ENCODE assay signal across 8 cellular contexts in genomic region chr2:54572636-54573531, GRCh38.
A peak's percentile ranks its signal among the peaks of the same experiment; 100 is the strongest.
DNase-seq lines count a peak whose midpoint lies in the region; ATAC-seq, FAIRE-seq and TF ChIP-seq lines count a peak whose summit lies in the region.

No MANE protein-coding gene starts in this region.

- POLR2A ChIA-PET in HEK293 (lab: Yijun Ruan, JAX): interaction anchor here (1.4 to 3.9 kb wide), 2 partner anchors 9 to 14 kb away, joined by 11 to 48 read pairs; no protein-coding TSS in a partner anchor

- TF ChIP-seq CTCF in HEK293 (tag by site-specific recombination; IDR thresholded peaks at IDR 0.05) (no peak), esophagus muscularis mucosa (IDR thresholded peaks at IDR 0.05) (no peak), sigmoid colon (IDR thresholded peaks at IDR 0.05) (no peak), D721Med (IDR thresholded peaks at IDR 0.05; ENCODE audit: insufficient read depth, missing control alignments) (no peak)

- H3K4me3 ChIP-seq in HEK293 (ENCODE audit: low read depth, low read length) (peak overlapping the region; percentile 3; the same call in 1 of the 2 replicates), esophagus muscularis mucosa (no peak overlapping the region), sigmoid colon (no peak overlapping the region)

- CTCF ChIA-PET in HEK293 (lab: Yijun Ruan, JAX): interaction anchor here (0.7 to 0.9 kb wide), 3 partner anchors 9 to 86 kb away, joined by 3 to 4 read pairs (median 3); no protein-coding TSS in a partner anchor

- no peaks in the 10 kb centered on the region for H3K36me3 ChIP-seq in HEK293 (ENCODE audit: control insufficient read depth in 2 of 2, insufficient read depth in 1 of 2, low read length in 2 of 2)
- peaks cover 0 to 3% (median 0%) of the 10 kb centered on the region in 4 donors for H3K36me3 ChIP-seq in esophagus muscularis mucosa
- H3K36me3 ChIP-seq in sigmoid colon: no peaks in the 10 kb centered on the region

- H3K27ac ChIP-seq in HEK293 (ENCODE audit: extremely low read depth, low read depth, low read length): peak overlapping the region; percentile 98
- H3K27ac ChIP-seq in esophagus muscularis mucosa (replicated peaks in 1 of 4): peak overlapping the region; percentile 19 to 61 (median 54)
- peak overlapping the region; percentile 48 to 70 (median 66) for H3K27ac ChIP-seq in sigmoid colon

- H3K9me3 ChIP-seq in HEK293 (ENCODE audit: control insufficient read depth, insufficient read depth, low read depth, low read length): no peaks in the 10 kb centered on the region
- no peaks in the 10 kb centered on the region for H3K9me3 ChIP-seq in esophagus muscularis mucosa
- no peaks in the 10 kb centered on the region for H3K9me3 ChIP-seq in sigmoid colon

- peaks cover 73% of the 10 kb centered on the region for H3K4me1 ChIP-seq in HEK293 (ENCODE audit: control insufficient read depth, insufficient read depth, low read length)
- H3K4me1 ChIP-seq in esophagus muscularis mucosa: peaks cover 92 to 97% (median 96%) of the 10 kb centered on the region in 4 donors
- peaks cover 0 to 81% (median 73%) of the 10 kb centered on the region in 4 donors for H3K4me1 ChIP-seq in sigmoid colon

- FAIRE-seq in D721Med (lab: Jason Lieb, UNC): no peak

- no peak for TF ChIP-seq POLR2A in esophagus muscularis mucosa (IDR thresholded peaks at IDR 0.05; ENCODE audit: low read depth)
- no peak for TF ChIP-seq POLR2A in sigmoid colon (IDR thresholded peaks at IDR 0.05)

- TF ChIP-seq EP300 in esophagus muscularis mucosa (IDR thresholded peaks at IDR 0.05) (no peak), sigmoid colon (IDR thresholded peaks at IDR 0.05) (no peak)

- H3K27me3 ChIP-seq in esophagus muscularis mucosa (no peaks in the 10 kb centered on the region), sigmoid colon (no peaks in the 10 kb centered on the region)

- ATAC-seq in activated CD4-positive, CD25-positive, alpha-beta regulatory T cell treated with anti-CD3 and anti-CD28 coated beads, Interleukin-2, amount 50 U/mL, for 24 hours: peak; percentile 49 to 52

- intact Hi-C loops in esophagus muscularis mucosa (cut with DNase I) (no loop called here), sigmoid colon (cut with DNase I) (no loop called here)

- 67% methylated on average over 9 of the region's 9 CpGs for WGBS in esophagus muscularis mucosa
- 36 to 55% methylated on average over 9 of the region's 9 CpGs for WGBS in sigmoid colon, 2 donors

- DNase-seq in esophagus muscularis mucosa (ENCODE audit: extremely low spot score) (no peak), sigmoid colon (no peak), NK-92 (lab: John Stamatoyannopoulos, UW; ENCODE audit: unreplicated experiment) (no peak), SIG-M5 (lab: John Stamatoyannopoulos, UW) (no peak), D721Med (ENCODE audit: insufficient read length, low spot score) (no peak), ecto neural progenitor cell (ENCODE audit: low spot score) (no peak)

TF ChIP-seq in HEK293, 187 proteins besides CTCF, POLR2A, EP300 and RAD21 (continues in another document):
- TF ChIP-seq, protein P1, sequence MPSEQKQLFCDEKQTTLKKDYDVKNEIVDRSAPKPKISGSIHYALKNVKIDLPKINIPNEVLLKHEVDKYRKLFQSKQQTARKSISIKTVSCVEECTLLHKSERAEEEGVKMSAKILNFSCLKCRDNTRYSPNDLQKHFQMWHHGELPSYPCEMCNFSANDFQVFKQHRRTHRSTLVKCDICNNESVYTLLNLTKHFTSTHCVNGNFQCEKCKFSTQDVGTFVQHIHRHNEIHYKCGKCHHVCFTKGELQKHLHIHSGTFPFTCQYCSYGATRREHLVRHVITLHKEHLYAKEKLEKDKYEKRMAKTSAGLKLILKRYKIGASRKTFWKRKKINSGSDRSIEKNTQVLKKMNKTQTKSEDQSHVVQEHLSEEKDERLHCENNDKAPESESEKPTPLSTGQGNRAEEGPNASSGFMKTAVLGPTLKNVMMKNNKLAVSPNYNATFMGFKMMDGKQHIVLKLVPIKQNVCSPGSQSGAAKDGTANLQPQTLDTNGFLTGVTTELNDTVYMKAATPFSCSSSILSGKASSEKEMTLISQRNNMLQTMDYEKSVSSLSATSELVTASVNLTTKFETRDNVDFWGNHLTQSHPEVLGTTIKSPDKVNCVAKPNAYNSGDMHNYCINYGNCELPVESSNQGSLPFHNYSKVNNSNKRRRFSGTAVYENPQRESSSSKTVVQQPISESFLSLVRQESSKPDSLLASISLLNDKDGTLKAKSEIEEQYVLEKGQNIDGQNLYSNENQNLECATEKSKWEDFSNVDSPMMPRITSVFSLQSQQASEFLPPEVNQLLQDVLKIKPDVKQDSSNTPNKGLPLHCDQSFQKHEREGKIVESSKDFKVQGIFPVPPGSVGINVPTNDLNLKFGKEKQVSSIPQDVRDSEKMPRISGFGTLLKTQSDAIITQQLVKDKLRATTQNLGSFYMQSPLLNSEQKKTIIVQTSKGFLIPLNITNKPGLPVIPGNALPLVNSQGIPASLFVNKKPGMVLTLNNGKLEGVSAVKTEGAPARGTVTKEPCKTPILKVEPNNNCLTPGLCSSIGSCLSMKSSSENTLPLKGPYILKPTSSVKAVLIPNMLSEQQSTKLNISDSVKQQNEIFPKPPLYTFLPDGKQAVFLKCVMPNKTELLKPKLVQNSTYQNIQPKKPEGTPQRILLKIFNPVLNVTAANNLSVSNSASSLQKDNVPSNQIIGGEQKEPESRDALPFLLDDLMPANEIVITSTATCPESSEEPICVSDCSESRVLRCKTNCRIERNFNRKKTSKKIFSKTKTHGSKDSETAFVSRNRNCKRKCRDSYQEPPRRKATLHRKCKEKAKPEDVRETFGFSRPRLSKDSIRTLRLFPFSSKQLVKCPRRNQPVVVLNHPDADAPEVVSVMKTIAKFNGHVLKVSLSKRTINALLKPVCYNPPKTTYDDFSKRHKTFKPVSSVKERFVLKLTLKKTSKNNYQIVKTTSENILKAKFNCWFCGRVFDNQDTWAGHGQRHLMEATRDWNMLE (tag by site-specific recombination; conservative IDR thresholded peaks at IDR 0.05; ENCODE audit: low read depth): no peak; the same call in 1 of the 2 replicates
- TF ChIP-seq ZNF184 (tag by site-specific recombination; IDR thresholded peaks at IDR 0.05) (0 out of 2 replicates have a peak, but pooled peaks have one; percentile 29), ZSCAN5A (tag by site-specific recombination; IDR thresholded peaks at IDR 0.05) (no peak), ZNF140 (tag by site-specific recombination; IDR thresholded peaks at IDR 0.05) (peak; percentile 49; the same call in 1 of the 2 replicates), ZNF239 (tag by site-specific recombination; IDR thresholded peaks at IDR 0.05) (no peak), ZNF266 (tag by site-specific recombination; IDR thresholded peaks at IDR 0.05; ENCODE audit: low read depth) (no peak), ZNF707 (tag by site-specific recombination; IDR thresholded peaks at IDR 0.05) (no peak), PRDM6 (tag by site-specific recombination; IDR thresholded peaks at IDR 0.05) (no peak), SALL2 (tag by site-specific recombination; IDR thresholded peaks at IDR 0.05; ENCODE audit: borderline replicate concordance) (no peak), ZNF558 (tag by site-specific recombination; IDR thresholded peaks at IDR 0.05) (no peak), WT1 (tag by site-specific recombination; IDR thresholded peaks at IDR 0.05) (0 out of 2 replicates have a peak, but pooled peaks have one; percentile 32), KLF1 (tag by site-specific recombination; IDR thresholded peaks at IDR 0.05) (no peak)
- TF ChIP-seq, protein P2, sequence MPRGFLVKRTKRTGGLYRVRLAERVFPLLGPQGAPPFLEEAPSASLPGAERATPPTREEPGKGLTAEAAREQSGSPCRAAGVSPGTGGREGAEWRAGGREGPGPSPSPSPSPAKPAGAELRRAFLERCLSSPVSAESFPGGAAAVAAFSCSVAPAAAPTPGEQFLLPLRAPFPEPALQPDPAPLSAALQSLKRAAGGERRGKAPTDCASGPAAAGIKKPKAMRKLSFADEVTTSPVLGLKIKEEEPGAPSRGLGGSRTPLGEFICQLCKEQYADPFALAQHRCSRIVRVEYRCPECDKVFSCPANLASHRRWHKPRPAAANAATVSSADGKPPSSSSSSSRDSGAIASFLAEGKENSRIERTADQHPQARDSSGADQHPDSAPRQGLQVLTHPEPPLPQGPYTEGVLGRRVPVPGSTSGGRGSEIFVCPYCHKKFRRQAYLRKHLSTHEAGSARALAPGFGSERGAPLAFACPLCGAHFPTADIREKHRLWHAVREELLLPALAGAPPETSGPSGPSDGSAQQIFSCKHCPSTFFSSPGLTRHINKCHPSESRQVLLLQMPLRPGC (tag by site-specific recombination; IDR thresholded peaks at IDR 0.05): peak; percentile 69; the same call in 1 of the 2 replicates
